8 cellular contexts compared by ENCODE assay signal in the genomic region with DNA sequence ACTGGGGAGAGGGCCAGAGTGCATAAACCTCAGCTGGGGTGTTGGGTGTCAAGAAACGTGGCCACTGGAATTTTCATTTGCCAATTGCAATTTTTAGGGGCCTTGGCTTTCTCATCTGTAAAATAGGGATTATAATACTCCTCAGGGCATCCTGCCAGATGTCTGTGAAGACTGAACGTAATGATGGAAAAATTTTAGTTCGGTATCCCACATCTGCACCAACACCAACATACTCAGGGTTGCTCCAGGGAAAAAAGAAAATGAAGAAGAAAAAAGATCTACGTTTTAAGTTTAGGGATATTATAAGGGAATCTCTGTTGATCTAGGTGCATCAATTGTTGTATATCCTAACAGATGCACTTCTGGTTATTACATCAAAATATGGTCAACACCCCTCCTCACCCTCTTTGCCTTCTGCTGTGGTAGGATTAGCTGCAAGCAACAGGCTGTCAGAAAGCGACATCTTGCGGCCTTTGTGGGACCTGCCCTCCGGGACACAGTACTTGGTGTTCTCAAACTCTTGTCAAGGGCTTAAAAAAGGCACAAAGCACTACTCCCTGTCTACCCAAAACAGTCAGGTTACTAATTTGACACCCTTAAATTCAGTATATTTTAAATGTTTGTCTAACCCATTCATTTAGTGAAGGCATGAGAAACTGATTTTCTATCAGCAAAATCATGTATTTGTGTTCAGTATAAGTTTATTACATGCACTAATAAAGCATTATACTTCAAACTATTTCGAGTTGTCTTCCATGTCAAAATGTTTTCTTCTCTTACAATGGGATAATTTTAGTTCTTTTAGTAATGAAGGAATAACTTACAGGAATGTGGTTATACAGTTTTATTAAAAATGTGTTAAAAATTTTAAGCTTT. TPM values are rescaled to one million over a fixed set of nuclear protein-coding genes. Genes with fewer than 3 reads are reported as not detected.
DNase-seq lines count a peak whose midpoint lies in the region; ATAC-seq and TF ChIP-seq lines count a peak whose summit lies in the region.

No MANE protein-coding gene starts in this region.

- H3K4me3 ChIP-seq in colonic mucosa (no peak overlapping the region), liver (ENCODE audit: low read depth in 1 of 3, low read length in 3 of 3) (no peak overlapping the region)

- 34% methylated on average over 8 of the region's 8 CpGs for WGBS in liver

- peak; percentile 99 to 100 for TF ChIP-seq RAD21 in liver (IDR thresholded peaks at IDR 0.05)

- no peaks in the 10 kb centered on the region for H3K36me3 ChIP-seq in colonic mucosa
- H3K36me3 ChIP-seq in liver (ENCODE audit: control insufficient read depth in 4 of 4, insufficient read depth in 3 of 4, low read depth in 1 of 4, low read length in 3 of 4), result no peaks in the 10 kb centered on the region

- ATAC-seq in GM18498 (IDR thresholded peaks at IDR 0.05; ENCODE audit: unreplicated experiment) (peak; percentile 83), HG03342 (IDR thresholded peaks at IDR 0.05; ENCODE audit: unreplicated experiment) (peak; percentile 88)

- H3K27me3 ChIP-seq in colonic mucosa, result no peaks in the 10 kb centered on the region
- no peaks in the 10 kb centered on the region for H3K27me3 ChIP-seq in liver (ENCODE audit: control insufficient read depth in 4 of 4, insufficient read depth in 4 of 4, low read length in 3 of 4)

- DNase-seq in NCI-H524 (lab: John Stamatoyannopoulos, UW), result peak; percentile 90 to 96
- peak; percentile 79 to 82 for DNase-seq in activated CD4-positive, alpha-beta T cell treated with anti-CD3 and anti-CD28 coated beads for 4 hours
- peak; percentile 87 for DNase-seq in colonic mucosa
- DNase-seq in stimulated activated CD4-positive, alpha-beta T cell treated with anti-CD3 and anti-CD28 coated beads, TNF-alpha, amount 100 ng/mL, for 1 hour (ENCODE audit: low read depth in 3 of 3, low spot score in 1 of 3), result peak; percentile 58 to 70 (median 60)

- no peaks in the 10 kb centered on the region for H3K4me1 ChIP-seq in colonic mucosa
- no peaks in the 10 kb centered on the region for H3K4me1 ChIP-seq in liver (ENCODE audit: control insufficient read depth in 4 of 4, insufficient read depth in 4 of 4, low read length in 3 of 4)

- H3K27ac ChIP-seq in 22Rv1 (no peak overlapping the region), colonic mucosa (no peak overlapping the region), liver (ENCODE audit: low read depth in 1 of 2, low read length in 2 of 2) (no peak overlapping the region)

- H3K9ac ChIP-seq in colonic mucosa (ENCODE audit: low read depth in 2 of 2, low read length in 2 of 2), result no peak overlapping the region
- H3K9ac ChIP-seq in liver (ENCODE audit: low read depth in 1 of 2, low read length in 2 of 2), result no peak overlapping the region

- H3K9me3 ChIP-seq in colonic mucosa (no peaks in the 10 kb centered on the region), liver (ENCODE audit: control insufficient read depth in 4 of 4, low read length in 3 of 4) (no peaks in the 10 kb centered on the region)

- peak; percentile 92 for TF ChIP-seq CTCF in 22Rv1 (IDR thresholded peaks at IDR 0.05)
- TF ChIP-seq CTCF in colonic mucosa (IDR thresholded peaks at IDR 0.05), result peak; percentile 90
- TF ChIP-seq CTCF in liver (IDR thresholded peaks at IDR 0.05; ENCODE audit: low read depth, low read length, missing input control), result peak; percentile 93

- intact Hi-C loops in colonic mucosa (cut with DNase I), result loop anchor here (2.0 to 10.0 kb wide), 2 partner anchors 57 to 189 kb away; no protein-coding TSS in a partner anchor

TF ChIP-seq in liver, 16 proteins besides CTCF, POLR2A, EP300 and RAD21:
- TF ChIP-seq EGR1 (IDR thresholded peaks at IDR 0.05; ENCODE audit: low read depth in 2 of 2) (no peak), GABPA (IDR thresholded peaks at IDR 0.05 in 1 of 2, conservative IDR thresholded peaks at IDR 0.05 in 1 of 2) (no peak), RXRA (IDR thresholded peaks at IDR 0.05) (no peak), HNF4A (conservative IDR thresholded peaks at IDR 0.05) (peak in 1 of 2 donors; percentile 12), SP1 (IDR thresholded peaks at IDR 0.05) (no peak), FOXA2 (IDR thresholded peaks at IDR 0.05) (no peak), FOXA1 (IDR thresholded peaks at IDR 0.05) (no peak)
- TF ChIP-seq, protein P1, sequence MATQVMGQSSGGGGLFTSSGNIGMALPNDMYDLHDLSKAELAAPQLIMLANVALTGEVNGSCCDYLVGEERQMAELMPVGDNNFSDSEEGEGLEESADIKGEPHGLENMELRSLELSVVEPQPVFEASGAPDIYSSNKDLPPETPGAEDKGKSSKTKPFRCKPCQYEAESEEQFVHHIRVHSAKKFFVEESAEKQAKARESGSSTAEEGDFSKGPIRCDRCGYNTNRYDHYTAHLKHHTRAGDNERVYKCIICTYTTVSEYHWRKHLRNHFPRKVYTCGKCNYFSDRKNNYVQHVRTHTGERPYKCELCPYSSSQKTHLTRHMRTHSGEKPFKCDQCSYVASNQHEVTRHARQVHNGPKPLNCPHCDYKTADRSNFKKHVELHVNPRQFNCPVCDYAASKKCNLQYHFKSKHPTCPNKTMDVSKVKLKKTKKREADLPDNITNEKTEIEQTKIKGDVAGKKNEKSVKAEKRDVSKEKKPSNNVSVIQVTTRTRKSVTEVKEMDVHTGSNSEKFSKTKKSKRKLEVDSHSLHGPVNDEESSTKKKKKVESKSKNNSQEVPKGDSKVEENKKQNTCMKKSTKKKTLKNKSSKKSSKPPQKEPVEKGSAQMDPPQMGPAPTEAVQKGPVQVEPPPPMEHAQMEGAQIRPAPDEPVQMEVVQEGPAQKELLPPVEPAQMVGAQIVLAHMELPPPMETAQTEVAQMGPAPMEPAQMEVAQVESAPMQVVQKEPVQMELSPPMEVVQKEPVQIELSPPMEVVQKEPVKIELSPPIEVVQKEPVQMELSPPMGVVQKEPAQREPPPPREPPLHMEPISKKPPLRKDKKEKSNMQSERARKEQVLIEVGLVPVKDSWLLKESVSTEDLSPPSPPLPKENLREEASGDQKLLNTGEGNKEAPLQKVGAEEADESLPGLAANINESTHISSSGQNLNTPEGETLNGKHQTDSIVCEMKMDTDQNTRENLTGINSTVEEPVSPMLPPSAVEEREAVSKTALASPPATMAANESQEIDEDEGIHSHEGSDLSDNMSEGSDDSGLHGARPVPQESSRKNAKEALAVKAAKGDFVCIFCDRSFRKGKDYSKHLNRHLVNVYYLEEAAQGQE (IDR thresholded peaks at IDR 0.05), result no peak
TF ChIP-seq in liver: peak in this region for 1.

RNA-seq across cellular contexts. Expression of a gene that starts 8.3 kb away (rescaled TPM):
- total RNA-seq in colonic mucosa, result 10 to 100 TPM; 20.1 to 26.9 TPM
- total RNA-seq in liver, result 1 to 10 TPM; 2.8 to 5.1 TPM
- polyA plus RNA-seq in liver, result 1 to 10 TPM; 2.8 to 4.7 TPM
